In the genomic region with DNA sequence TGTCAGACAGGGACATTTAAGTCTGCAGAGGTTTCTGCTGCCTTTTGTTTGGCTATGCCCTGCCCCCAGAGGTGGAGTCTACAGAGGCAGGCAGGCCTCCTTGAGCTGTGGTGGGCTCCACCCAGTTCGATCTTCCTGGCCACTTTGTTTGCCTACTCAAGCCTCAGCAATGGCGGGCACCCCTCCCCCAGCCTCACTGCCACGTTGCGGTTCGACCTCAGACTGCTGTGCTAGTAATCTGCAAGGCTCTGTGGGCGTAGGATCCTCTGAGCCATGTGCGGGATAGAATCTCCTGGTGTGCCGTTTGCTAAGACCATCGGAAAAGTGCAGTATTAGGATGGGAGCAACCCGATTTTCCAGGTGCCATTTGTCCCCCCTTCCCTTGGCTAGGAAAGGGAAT, we compare ENCODE assay signal across 1 cellular context.
TF ChIP-seq lines count a peak whose summit lies in the region.

No MANE protein-coding gene starts in this region.

TF ChIP-seq in K562, 482 proteins besides CTCF, POLR2A, EP300 and RAD21:
- 0 out of 2 replicates have a peak, but pooled peaks have one; percentile 34 for TF ChIP-seq ZNF766 (CRISPR knock-in tag; conservative IDR thresholded peaks at IDR 0.05)
